ENCODE assay signal across 8 cellular contexts in the genomic region with DNA sequence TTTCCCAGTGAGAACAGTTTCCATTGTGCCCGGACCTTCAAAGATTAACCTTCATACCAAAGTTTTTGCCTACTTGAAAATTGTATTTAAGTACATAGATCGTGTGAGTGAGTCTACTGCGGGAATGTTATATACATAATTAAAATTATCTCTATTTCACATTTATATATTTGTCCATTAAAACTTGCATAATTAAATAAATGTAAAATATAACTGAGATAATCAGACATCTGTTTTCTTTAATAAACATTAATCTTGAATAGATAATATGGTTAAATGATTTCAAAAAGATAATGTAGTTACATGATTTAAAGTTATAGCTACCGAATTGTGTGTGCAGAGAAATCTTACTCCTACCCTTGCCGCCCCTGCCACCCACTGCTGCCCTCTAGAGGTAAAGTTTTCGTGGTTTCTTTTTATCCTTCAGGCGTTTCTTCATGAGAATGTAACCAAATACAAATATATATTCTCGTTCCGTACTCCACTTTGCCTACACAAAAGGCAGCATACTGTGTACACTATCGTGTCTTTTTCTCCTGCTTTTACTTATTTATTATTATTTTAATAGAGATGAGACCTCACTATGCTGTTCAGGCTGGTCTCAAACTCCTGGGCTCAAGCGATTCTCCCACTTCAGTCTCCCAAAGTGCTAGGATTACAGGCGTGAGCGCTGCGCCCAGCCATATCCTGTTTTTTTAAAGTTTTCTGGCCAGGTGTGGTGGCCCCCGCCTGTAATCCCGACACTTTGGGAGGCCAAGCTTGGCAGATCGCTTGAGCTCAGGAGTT. TPM values are rescaled to one million over a fixed set of nuclear protein-coding genes. Genes with fewer than 3 reads are reported as not detected.
DNase-seq lines count a peak whose midpoint lies in the region; ATAC-seq and TF ChIP-seq lines count a peak whose summit lies in the region.

No MANE protein-coding gene starts in this region.

- H3K27me3 Mint-ChIP-seq in activated CD8-positive, alpha-beta memory T cell treated with anti-CD3 and anti-CD28 coated beads, Interleukin-2, amount 10 ng/mL, durations not matched to agents 7 days and 5 days: no peaks in the 10 kb centered on the region
- H3K27me3 Mint-ChIP-seq in activated CD4-positive, alpha-beta memory T cell treated with anti-CD3 and anti-CD28 coated beads, Interleukin-2, amount 10 ng/mL, durations not matched to agents 7 days and 5 days: no peaks in the 10 kb centered on the region

- WGBS in smooth muscle cell (ENCODE audit: low lambda C conversion rate): 77% methylated on average over 17 of the region's 17 CpGs

- ATAC-seq in activated CD8-positive, alpha-beta memory T cell treated with anti-CD3 and anti-CD28 coated beads, Interleukin-2, amount 10 ng/mL, durations not matched to agents 7 days and 5 days: peak; percentile 67
- ATAC-seq in GM18498 (IDR thresholded peaks at IDR 0.05; ENCODE audit: unreplicated experiment): no peak
- no peak for ATAC-seq in HG02840 (IDR thresholded peaks at IDR 0.05; ENCODE audit: low FRiP score, unreplicated experiment)

- H3F3A ChIP-seq in smooth muscle cell (ENCODE audit: low read depth): no peaks in the 10 kb centered on the region

- no peaks in the 10 kb centered on the region for H3K9me3 Mint-ChIP-seq in activated CD8-positive, alpha-beta memory T cell treated with anti-CD3 and anti-CD28 coated beads, Interleukin-2, amount 10 ng/mL, durations not matched to agents 7 days and 5 days (ENCODE audit: low read depth)
- H3K9me3 Mint-ChIP-seq in activated CD4-positive, alpha-beta memory T cell treated with anti-CD3 and anti-CD28 coated beads, Interleukin-2, amount 10 ng/mL, durations not matched to agents 7 days and 5 days: no peaks in the 10 kb centered on the region

- no peak overlapping the region for H3K9ac ChIP-seq in smooth muscle cell (ENCODE audit: low read depth)

- no peak overlapping the region for H3K4me3 Mint-ChIP-seq in activated CD8-positive, alpha-beta memory T cell treated with anti-CD3 and anti-CD28 coated beads, Interleukin-2, amount 10 ng/mL, durations not matched to agents 7 days and 5 days
- H3K4me3 Mint-ChIP-seq in activated CD4-positive, alpha-beta memory T cell treated with anti-CD3 and anti-CD28 coated beads, Interleukin-2, amount 10 ng/mL, durations not matched to agents 7 days and 5 days: no peak overlapping the region

- H3K36me3 ChIP-seq in smooth muscle cell (ENCODE audit: low read depth): no peaks in the 10 kb centered on the region

- H3K4me2 ChIP-seq in smooth muscle cell: no peak overlapping the region

- CTCF ChIA-PET in activated CD8-positive, alpha-beta memory T cell treated with anti-CD3 and anti-CD28 coated beads, Interleukin-2, amount 10 ng/mL, durations not matched to agents 7 days and 5 days (lab: Charles Lee): interaction anchor here (0.6 to 5.3 kb wide), 16 partner anchors 12 to 217 kb away, joined by 3 to 37 read pairs (median 4); a partner anchor contains a TSS
- CTCF ChIA-PET in activated CD4-positive, alpha-beta memory T cell treated with anti-CD3 and anti-CD28 coated beads, Interleukin-2, amount 10 ng/mL, durations not matched to agents 7 days and 5 days (lab: Charles Lee): interaction anchor here (0.6 to 2.5 kb wide), 17 partner anchors 9 to 217 kb away, joined by 3 to 22 read pairs (median 5); a partner anchor contains a TSS

- no peak overlapping the region for H2AFZ ChIP-seq in smooth muscle cell (ENCODE audit: low read depth)

- no peak overlapping the region for H3K27ac ChIP-seq in smooth muscle cell (ENCODE audit: low read depth)

- no peak overlapping the region for H3K27ac Mint-ChIP-seq in activated CD8-positive, alpha-beta memory T cell treated with anti-CD3 and anti-CD28 coated beads, Interleukin-2, amount 10 ng/mL, durations not matched to agents 7 days and 5 days
- H3K27ac Mint-ChIP-seq in activated CD4-positive, alpha-beta memory T cell treated with anti-CD3 and anti-CD28 coated beads, Interleukin-2, amount 10 ng/mL, durations not matched to agents 7 days and 5 days: no peak overlapping the region

- TF ChIP-seq CTCF in smooth muscle cell (IDR thresholded peaks at IDR 0.05; ENCODE audit: borderline replicate concordance, insufficient read depth, poor library complexity, severe bottlenecking): peak; percentile 62

- no peaks in the 10 kb centered on the region for H3K79me2 ChIP-seq in smooth muscle cell (ENCODE audit: low read depth)

- H3K9me3 ChIP-seq in smooth muscle cell (replicated peaks; ENCODE audit: low read depth): no peaks in the 10 kb centered on the region

- H4K20me1 ChIP-seq in smooth muscle cell (ENCODE audit: low read depth): no peaks in the 10 kb centered on the region

- H3K27me3 ChIP-seq in smooth muscle cell (ENCODE audit: low read depth): no peaks in the 10 kb centered on the region

- peaks cover 15% of the 10 kb centered on the region for H3K4me1 Mint-ChIP-seq in activated CD8-positive, alpha-beta memory T cell treated with anti-CD3 and anti-CD28 coated beads, Interleukin-2, amount 10 ng/mL, durations not matched to agents 7 days and 5 days
- H3K4me1 Mint-ChIP-seq in activated CD4-positive, alpha-beta memory T cell treated with anti-CD3 and anti-CD28 coated beads, Interleukin-2, amount 10 ng/mL, durations not matched to agents 7 days and 5 days: peaks cover 21% of the 10 kb centered on the region

- DNase-seq in activated CD8-positive, alpha-beta memory T cell treated with anti-CD3 and anti-CD28 coated beads, Interleukin-2, amount 10 ng/mL, durations not matched to agents 7 days and 5 days: peak; percentile 61
- no peak for DNase-seq in activated CD8-positive, alpha-beta memory T cell treated with anti-CD3 and anti-CD28 coated beads for 24 hours
- DNase-seq in NCI-H2196 (lab: John Stamatoyannopoulos, UW; ENCODE audit: unreplicated experiment): peak; percentile 30
- peak; percentile 63 for DNase-seq in activated CD4-positive, alpha-beta memory T cell treated with anti-CD3 and anti-CD28 coated beads, Interleukin-2, amount 10 ng/mL, durations not matched to agents 7 days and 5 days
- peak; percentile 24 for DNase-seq in fibroblast of gingiva (ENCODE audit: low read depth)
- no peak for DNase-seq in smooth muscle cell (lab: John Stamatoyannopoulos, UW; ENCODE audit: unreplicated experiment)

- H3K36me3 Mint-ChIP-seq in activated CD8-positive, alpha-beta memory T cell treated with anti-CD3 and anti-CD28 coated beads, Interleukin-2, amount 10 ng/mL, durations not matched to agents 7 days and 5 days: peaks cover 27% of the 10 kb centered on the region
- peaks cover 42% of the 10 kb centered on the region for H3K36me3 Mint-ChIP-seq in activated CD4-positive, alpha-beta memory T cell treated with anti-CD3 and anti-CD28 coated beads, Interleukin-2, amount 10 ng/mL, durations not matched to agents 7 days and 5 days (ENCODE audit: low read depth)

- POLR2A ChIA-PET in activated CD4-positive, alpha-beta memory T cell treated with anti-CD3 and anti-CD28 coated beads, Interleukin-2, amount 10 ng/mL, durations not matched to agents 7 days and 5 days (lab: Charles Lee): interaction anchor here (1.0 to 2.2 kb wide), 4 partner anchors 36 to 149 kb away, joined by 3 to 7 read pairs (median 4); a partner anchor contains a TSS

- H3K4me3 ChIP-seq in smooth muscle cell: no peak overlapping the region

- H3K4me1 ChIP-seq in smooth muscle cell (ENCODE audit: low read depth): no peaks in the 10 kb centered on the region

RNA-seq across cellular contexts. Expression of a gene that starts 35.6 kb away (rescaled TPM):
- 100 to 1,000 TPM; 196 to 249 TPM for total RNA-seq in activated CD8-positive, alpha-beta memory T cell treated with anti-CD3 and anti-CD28 coated beads, Interleukin-2, amount 10 ng/mL, durations not matched to agents 7 days and 5 days
- 100 to 1,000 TPM; 176 to 186 TPM for total RNA-seq in activated CD4-positive, alpha-beta memory T cell treated with anti-CD3 and anti-CD28 coated beads, Interleukin-2, amount 10 ng/mL, durations not matched to agents 7 days and 5 days
- total RNA-seq in smooth muscle cell: 25.2 and 29.6 TPM in 2 replicates
- 37.8 and 46.3 TPM in 2 replicates for polyA plus RNA-seq in smooth muscle cell

RNA-seq across cellular contexts. Expression of a gene that starts 35.7 kb away (rescaled TPM):
- 10 to 100 TPM; 34.7 to 45.4 TPM for total RNA-seq in activated CD8-positive, alpha-beta memory T cell treated with anti-CD3 and anti-CD28 coated beads, Interleukin-2, amount 10 ng/mL, durations not matched to agents 7 days and 5 days
- 10 to 100 TPM; 27.4 to 29.3 TPM for total RNA-seq in activated CD4-positive, alpha-beta memory T cell treated with anti-CD3 and anti-CD28 coated beads, Interleukin-2, amount 10 ng/mL, durations not matched to agents 7 days and 5 days
- total RNA-seq in smooth muscle cell: 9.5 and 10.3 TPM in 2 replicates
- polyA plus RNA-seq in smooth muscle cell: 11.1 and 11.7 TPM in 2 replicates

Comparison
In these comparisons a context has a peak if more than half of its experiments do, and no peak if none do; other contexts are left out.
1. DNase-seq: peak in activated CD8-positive, alpha-beta memory T cell treated with anti-CD3 and anti-CD28 coated beads, Interleukin-2, amount 10 ng/mL, durations not matched to agents 7 days and 5 days (single experiment), NCI-H2196 (single experiment), activated CD4-positive, alpha-beta memory T cell treated with anti-CD3 and anti-CD28 coated beads, Interleukin-2, amount 10 ng/mL, durations not matched to agents 7 days and 5 days (single experiment) and fibroblast of gingiva (single experiment); none in activated CD8-positive, alpha-beta memory T cell treated with anti-CD3 and anti-CD28 coated beads for 24 hours (single experiment) and smooth muscle cell (single experiment).